Comparison of ENCODE assay signal across 23 cellular contexts in the genomic region with DNA sequence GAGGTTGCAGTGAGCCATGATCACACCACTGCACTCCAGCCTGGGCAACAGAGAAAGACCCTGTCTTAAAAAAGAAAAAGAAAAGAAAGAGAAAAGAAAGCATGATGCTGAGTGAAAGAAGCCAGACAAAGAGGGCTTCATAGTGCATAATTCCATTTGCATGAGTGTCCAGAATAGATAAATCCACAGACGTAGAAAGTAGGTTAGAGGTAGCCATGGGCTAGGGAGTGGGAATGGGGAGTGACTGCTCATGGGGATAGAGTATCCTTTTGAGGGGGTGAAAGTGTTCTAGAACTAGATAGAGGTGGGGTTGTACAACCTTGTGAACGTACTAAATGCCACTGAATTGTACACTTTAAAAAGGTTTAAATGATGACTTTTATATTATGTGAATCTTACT. TPM values are rescaled to one million over a fixed set of nuclear protein-coding genes. Genes with fewer than 3 reads are reported as not detected.
A peak's percentile ranks its signal among the peaks of the same experiment; 100 is the strongest.
DNase-seq lines count a peak whose midpoint lies in the region; ATAC-seq, FAIRE-seq and TF ChIP-seq lines count a peak whose summit lies in the region.
"Had no signal": no experiment of that assay in that cellular context is flagged by ENCODE, and none has a peak within 500 bp of the region (broad histone marks: within the 10 kb centered on the region; RNA-seq: fewer than 3 reads in every experiment).

No MANE protein-coding gene starts in this region.

- no TSS peak for BruUV-seq in PC-3 (replicated peaks; lab: Mats Ljungman, UMichigan)

- H3K9me2 ChIP-seq in PC-3 (replicated peaks; ENCODE audit: low read length) = no peaks in the 10 kb centered on the region

- no peak overlapping the region for H3K4me3 ChIP-seq in PC-3 (ENCODE audit: low read length)
- H3K4me3 ChIP-seq in keratinocyte (ENCODE audit: control insufficient read depth in 2 of 3, extremely low read depth in 1 of 3, insufficient read depth in 2 of 3, low read depth in 1 of 3, low read length in 3 of 3) = no peak overlapping the region

- H3K4me2 ChIP-seq in PC-3 (ENCODE audit: low read length) (peak overlapping the region; percentile 74), keratinocyte (ENCODE audit: control insufficient read depth, extremely low read depth, insufficient read depth, low read depth, low read length) (peak overlapping the region; percentile 22)

- ATAC-seq in PC-3 (no peak), HG02759 (IDR thresholded peaks at IDR 0.05; ENCODE audit: unreplicated experiment) (no peak)
- ATAC-seq in activated T-cell treated with anti-CD3 and anti-CD28 coated beads, Interleukin-2, amount 50 U/mL, for 4 hours = no peak
- ATAC-seq: HCT116 had no signal

- no peaks in the 10 kb centered on the region for H3K36me3 Mint-ChIP-seq in activated T-cell treated with anti-CD3 and anti-CD28 coated beads, Interleukin-2, amount 50 U/mL, for 4 hours (ENCODE audit: insufficient read depth)
- H3K36me3 Mint-ChIP-seq: CD4-positive, CD25-positive, alpha-beta regulatory T cell; CD8-positive, alpha-beta memory T cell had no signal

- H3K4me3 Mint-ChIP-seq in activated T-cell treated with anti-CD3 and anti-CD28 coated beads, Interleukin-2, amount 50 U/mL, for 4 hours = no peak overlapping the region
- H3K4me3 Mint-ChIP-seq: CD4-positive, CD25-positive, alpha-beta regulatory T cell; CD8-positive, alpha-beta memory T cell; HFFc6 had no signal

- no peak for FAIRE-seq in keratinocyte (lab: Jason Lieb, UNC)
- FAIRE-seq: A204.1, D721Med, GM12892 had no signal

- H3K36me3 ChIP-seq in PC-3 (ENCODE audit: low read depth, low read length) = no peaks in the 10 kb centered on the region
- no peaks in the 10 kb centered on the region for H3K36me3 ChIP-seq in keratinocyte (ENCODE audit: control insufficient read depth in 2 of 2, extremely low read depth in 1 of 2, insufficient read depth in 2 of 2, low read length in 2 of 2)
- H3K36me3 ChIP-seq: BE2C had no signal

- H4K20me1 ChIP-seq in PC-3 (ENCODE audit: low read length) = no peaks in the 10 kb centered on the region
- H4K20me1 ChIP-seq in keratinocyte (ENCODE audit: control insufficient read depth, extremely low read depth, insufficient read depth, low read length) = no peaks in the 10 kb centered on the region

- H3K9me3 Mint-ChIP-seq in activated T-cell treated with anti-CD3 and anti-CD28 coated beads, Interleukin-2, amount 50 U/mL, for 4 hours = no peaks in the 10 kb centered on the region
- H3K9me3 Mint-ChIP-seq: CD8-positive, alpha-beta memory T cell; HFFc6 had no signal

- in situ Hi-C loops in GM13977 (cut with MboI; ENCODE audit: low pct_unique_long_range_greater_than_20kb, low sequenced_read_pairs, unreplicated experiment) = loop anchor here (25.0 kb wide), 1 partner anchor 863 kb away; the partner anchor contains the start of genes CYP4F11 and OR10H4

- no peaks in the 10 kb centered on the region for H3F3A ChIP-seq in PC-3 (ENCODE audit: low read length, unreplicated experiment)

- H3K9ac ChIP-seq in PC-3 (ENCODE audit: low read length) = no peak overlapping the region
- H3K9ac ChIP-seq in keratinocyte (ENCODE audit: control insufficient read depth, extremely low read depth, insufficient read depth, low read length) = no peak overlapping the region

- H3K4me1 ChIP-seq in PC-3 (ENCODE audit: insufficient read depth, low read length) = peaks cover 35% of the 10 kb centered on the region
- peaks cover 26% of the 10 kb centered on the region for H3K4me1 ChIP-seq in keratinocyte (ENCODE audit: control insufficient read depth, extremely low read depth, insufficient read depth, low read length)
- H3K4me1 ChIP-seq: BE2C had no signal

- DNase-seq in PC-3 (peak; percentile 66), RPMI7951 (ENCODE audit: low read depth) (peak; percentile 22), keratinocyte (ENCODE audit: low read depth, low spot score) (no peak), middle frontal gyrus (ENCODE audit: extremely low spot score, low spot score) (no peak), GM13977 (ENCODE audit: low spot score) (no peak)
- DNase-seq in activated T-cell treated with anti-CD3 and anti-CD28 coated beads, Interleukin-2, amount 50 U/mL, for 4 hours = no peak
- DNase-seq: ACHN; BE2C; C1 segment of cervical spinal cord; CD4-positive, CD25-positive, alpha-beta regulatory T cell; CD8-positive, alpha-beta memory T cell; COR-L47; GDM1; GOT3; H7; HFFc6 had no signal

- intact Hi-C loops in PC-3 (cut with micrococcal nuclease) = loop anchor here (10.0 kb wide), 1 partner anchor 200 kb away; no protein-coding TSS in a partner anchor

- no peaks in the 10 kb centered on the region for H3K9me3 ChIP-seq in PC-3 (ENCODE audit: low read length)
- no peaks in the 10 kb centered on the region for H3K9me3 ChIP-seq in keratinocyte (ENCODE audit: control insufficient read depth, low read depth, low read length)
- H3K9me3 ChIP-seq: BE2C had no signal

- H3K27me3 ChIP-seq in PC-3 (ENCODE audit: low read length) (no peaks in the 10 kb centered on the region), keratinocyte (ENCODE audit: control insufficient read depth, extremely low read depth, insufficient read depth, low read length) (no peaks in the 10 kb centered on the region)
- H3K27me3 ChIP-seq: BE2C had no signal

- POLR2A ChIA-PET in PC-3 (lab: Charles Lee; ENCODE audit: unreplicated experiment) = no interaction called here

- CTCF ChIA-PET in PC-3 (lab: Charles Lee) = no interaction called here

- H3K27ac ChIP-seq in PC-3 (ENCODE audit: low read length) (peak overlapping the region; percentile 84), keratinocyte (ENCODE audit: control insufficient read depth, insufficient read depth, low read length) (no peak overlapping the region)
- H3K27ac ChIP-seq: HL-60 had no signal

- dilution Hi-C loops in keratinocyte (cut with MboI; ENCODE audit: extremely low pct_ligation_motif_present, low sequenced_read_pairs) = no loop called here

- TF ChIP-seq CTCF in PC-3 (conservative IDR thresholded peaks at IDR 0.05; ENCODE audit: low read depth, low read length) (no peak), keratinocyte (optimal IDR thresholded peaks at IDR 0.05 in 1 of 3, IDR thresholded peaks at IDR 0.05 in 1 of 3, conservative IDR thresholded peaks at IDR 0.05 in 1 of 3; ENCODE audit: extremely low read depth in 1 of 3, insufficient read depth in 2 of 3, low read length in 3 of 3) (no peak), GM13977 (IDR thresholded peaks at IDR 0.05; ENCODE audit: extremely low read depth, insufficient read depth, missing control alignments) (no peak)

- no peaks in the 10 kb centered on the region for H3K4me1 Mint-ChIP-seq in activated T-cell treated with anti-CD3 and anti-CD28 coated beads, Interleukin-2, amount 50 U/mL, for 4 hours (ENCODE audit: low read depth)
- H3K4me1 Mint-ChIP-seq: CD4-positive, CD25-positive, alpha-beta regulatory T cell; CD8-positive, alpha-beta memory T cell had no signal

- peaks cover 5% of the 10 kb centered on the region for H3K27me3 Mint-ChIP-seq in activated T-cell treated with anti-CD3 and anti-CD28 coated beads, Interleukin-2, amount 50 U/mL, for 4 hours (ENCODE audit: low read depth)

- no peaks in the 10 kb centered on the region for H3K9me1 ChIP-seq in keratinocyte (ENCODE audit: control insufficient read depth, extremely low read depth, insufficient read depth, low read length)

- H2AFZ ChIP-seq in PC-3 (ENCODE audit: low read length) (peak overlapping the region; percentile 23; the same call in 1 of the 2 replicates), keratinocyte (ENCODE audit: control insufficient read depth, low read length) (no peak overlapping the region)

- no peaks in the 10 kb centered on the region for H3K79me2 ChIP-seq in PC-3 (ENCODE audit: low read length)
- H3K79me2 ChIP-seq in keratinocyte (ENCODE audit: control insufficient read depth, insufficient read depth, low read length) = no peaks in the 10 kb centered on the region

RNA-seq across cellular contexts. Expression of gene OR1I1, which starts 7.6 kb away (rescaled TPM):
- not detected in 2 replicates for total RNA-seq in PC-3 (2014; rRNA removed)
- not detected in 2 replicates for total RNA-seq in RPMI7951 (2014; rRNA removed; shearing (Covaris generic))
- polyA plus RNA-seq in keratinocyte = not detected in 3 replicates
- polyA plus RNA-seq in keratinocyte (2011; ENCODE audit: low read depth) = not detected
- polyA plus RNA-seq in keratinocyte (2011; cell fraction: cytosol; rRNA removed) = not detected in 2 replicates
- not detected in 2 replicates for polyA plus RNA-seq in keratinocyte (2011; cell fraction: nucleus; rRNA removed)
- polyA plus RNA-seq in keratinocyte (2012; ENCODE audit: low replicate concordance) = not detected in 2 replicates
- not detected in 3 replicates for polyA minus RNA-seq in keratinocyte
- not detected for polyA minus RNA-seq in keratinocyte (2011; cell fraction: cytosol; rRNA and poly(A)+ RNA removed)
- polyA minus RNA-seq in keratinocyte (2011; cell fraction: nucleus; rRNA and poly(A)+ RNA removed) = not detected in 2 replicates
- not detected for total RNA-seq in activated T-cell treated with anti-CD3 and anti-CD28 coated beads, Interleukin-2, amount 50 U/mL, for 4 hours
- total RNA-seq: CD4-positive, CD25-positive, alpha-beta regulatory T cell; CD8-positive, alpha-beta memory T cell; H7; HFFc6; HT1080 had no signal
- polyA plus RNA-seq: CD4-positive, CD25-positive, alpha-beta regulatory T cell; CD8-positive, alpha-beta memory T cell had no signal

RNA-seq across cellular contexts. Expression of gene CASP14, which starts 25.1 kb away (rescaled TPM):
- 5.0 and 8.9 TPM in 2 replicates for total RNA-seq in PC-3 (2014; rRNA removed)
- 0.36 and 0.39 TPM in 2 replicates for total RNA-seq in RPMI7951 (2014; rRNA removed; shearing (Covaris generic))
- 52.7 to 243 TPM (median 122 TPM) in 3 replicates for polyA plus RNA-seq in keratinocyte
- 300 TPM for polyA plus RNA-seq in keratinocyte (2011; ENCODE audit: low read depth)
- 57.8 and 90.0 TPM in 2 replicates for polyA plus RNA-seq in keratinocyte (2011; cell fraction: cytosol; rRNA removed)
- polyA plus RNA-seq in keratinocyte (2011; cell fraction: nucleus; rRNA removed) = 61.7 and 64.0 TPM in 2 replicates
- 29.3 and 300 TPM in 2 replicates for polyA plus RNA-seq in keratinocyte (2012; ENCODE audit: low replicate concordance)
- 17.3 to 132 TPM (median 64.7 TPM) in 3 replicates for polyA minus RNA-seq in keratinocyte
- 24.7 TPM for polyA minus RNA-seq in keratinocyte (2011; cell fraction: cytosol; rRNA and poly(A)+ RNA removed)
- polyA minus RNA-seq in keratinocyte (2011; cell fraction: nucleus; rRNA and poly(A)+ RNA removed) = 16.0 and 30.6 TPM in 2 replicates
- total RNA-seq in activated T-cell treated with anti-CD3 and anti-CD28 coated beads, Interleukin-2, amount 50 U/mL, for 4 hours = not detected
- total RNA-seq: CD4-positive, CD25-positive, alpha-beta regulatory T cell; CD8-positive, alpha-beta memory T cell; H7; HFFc6 had no signal
- polyA plus RNA-seq: CD4-positive, CD25-positive, alpha-beta regulatory T cell; CD8-positive, alpha-beta memory T cell had no signal

RNA-seq across cellular contexts. Expression of gene SYDE1, which starts 32.8 kb away (rescaled TPM):
- total RNA-seq in PC-3 (2014; rRNA removed) = 13.8 and 20.3 TPM in 2 replicates
- total RNA-seq in RPMI7951 (2014; rRNA removed; shearing (Covaris generic)) = 15.0 and 23.3 TPM in 2 replicates
- 5.8 to 8.8 TPM (median 6.4 TPM) in 3 replicates for polyA plus RNA-seq in keratinocyte
- polyA plus RNA-seq in keratinocyte (2011; ENCODE audit: low read depth) = 0.34 TPM
- polyA plus RNA-seq in keratinocyte (2011; cell fraction: cytosol; rRNA removed) = 3.5 and 9.1 TPM in 2 replicates
- 12.5 and 17.8 TPM in 2 replicates for polyA plus RNA-seq in keratinocyte (2011; cell fraction: nucleus; rRNA removed)
- 0.87 and 10.6 TPM in 2 replicates for polyA plus RNA-seq in keratinocyte (2012; ENCODE audit: low replicate concordance)
- polyA minus RNA-seq in keratinocyte = 4.9 to 11.6 TPM (median 5.7 TPM) in 3 replicates
- 21.3 TPM for polyA minus RNA-seq in keratinocyte (2011; cell fraction: cytosol; rRNA and poly(A)+ RNA removed)
- 7.0 and 7.4 TPM in 2 replicates for polyA minus RNA-seq in keratinocyte (2011; cell fraction: nucleus; rRNA and poly(A)+ RNA removed)
- under 1 TPM; 0.49 to 0.76 (median 0.63) TPM for total RNA-seq in activated T-cell treated with anti-CD3 and anti-CD28 coated beads, Interleukin-2, amount 50 U/mL, for 4 hours
- total RNA-seq: CD4-positive, CD25-positive, alpha-beta regulatory T cell had no signal
- polyA plus RNA-seq: CD4-positive, CD25-positive, alpha-beta regulatory T cell had no signal

Comparison
In these comparisons a context has a peak if more than half of its experiments do, and no peak if none do; other contexts are left out.
1. DNase-seq: peak in PC-3 (single experiment) and RPMI7951 (single experiment); none in keratinocyte (single experiment), middle frontal gyrus (single experiment), GM13977 (single experiment) and activated T-cell treated with anti-CD3 and anti-CD28 coated beads, Interleukin-2, amount 50 U/mL, for 4 hours (single experiment).